In genomic region chr4:1491630-1492457, GRCh38 we compare ENCODE assay signal across 14 cellular contexts.
"Had no signal": no experiment of that assay in that cellular context is flagged by ENCODE, and none has a peak within 500 bp of the region (broad histone marks: within the 10 kb centered on the region; RNA-seq: fewer than 3 reads in every experiment).

No MANE protein-coding gene starts in this region.

- H3K27me3 ChIP-seq: cardiac muscle cell, ovary, thyroid gland had no signal

- H3K4me3 ChIP-seq: cardiac muscle cell, lung, ovary, thyroid gland, uterus had no signal

- H3K4me1 ChIP-seq: thyroid gland, uterus had no signal

- H3K36me3 ChIP-seq: cardiac muscle cell, ovary, thyroid gland, uterus had no signal

- H3K9me3 ChIP-seq: ovary, thyroid gland, uterus had no signal

- H3K27ac ChIP-seq: cardiac muscle cell, ovary, thyroid gland, uterus had no signal

- DNase-seq: activated CD4-positive, alpha-beta T cell treated with anti-CD3 and anti-CD28 coated beads, Interleukin-2, amount 10 ng/mL, durations not matched to agents 24 days and 14 days; activated CD4-positive, CD25-positive, alpha-beta regulatory T cell; activated CD8-positive, alpha-beta memory T cell treated with anti-CD3 and anti-CD28 coated beads, Interleukin-2, amount 50 U/mL, for 4 hours; activated CD8-positive, alpha-beta T cell treated with anti-CD3 and anti-CD28 coated beads, Interleukin-2, amount 10 ng/mL, durations not matched to agents 7 days and 5 days; hypothalamus; SW 1271; thyroid gland had no signal

- FAIRE-seq: colon had no signal

- ATAC-seq: activated CD8-positive, alpha-beta T cell treated with anti-CD3 and anti-CD28 coated beads, Interleukin-2, amount 10 ng/mL, durations not matched to agents 7 days and 5 days; esophagus mucosa; stimulated activated memory B cell treated with anti-CD40 and anti-IgM and Interleukin-4, amounts not matched to agents 10 μg/mL and 1 μg/mL and 100 μg/mL, for 72 hours had no signal
